Comparison of ENCODE assay signal across 8 cellular contexts in genomic region chr5:127518319-127518621, GRCh38. TPM values are rescaled to one million over a fixed set of nuclear protein-coding genes. Genes with fewer than 3 reads are reported as not detected.
DNase-seq lines count a peak whose midpoint lies in the region; ATAC-seq and TF ChIP-seq lines count a peak whose summit lies in the region.

No MANE protein-coding gene starts in this region.

- H3K36me3 Mint-ChIP-seq in activated CD8-positive, alpha-beta memory T cell treated with anti-CD3 and anti-CD28 coated beads, Interleukin-2, amount 10 ng/mL, durations not matched to agents 7 days and 5 days: peaks cover 34% of the 10 kb centered on the region
- H3K36me3 Mint-ChIP-seq in glutamatergic neuron (ENCODE audit: unreplicated experiment): peaks cover 17% of the 10 kb centered on the region

- H3K4me1 Mint-ChIP-seq in activated CD8-positive, alpha-beta memory T cell treated with anti-CD3 and anti-CD28 coated beads, Interleukin-2, amount 10 ng/mL, durations not matched to agents 7 days and 5 days: peaks cover 20% of the 10 kb centered on the region
- H3K4me1 Mint-ChIP-seq in glutamatergic neuron (ENCODE audit: low read depth, unreplicated experiment): peaks cover 7% of the 10 kb centered on the region

- no peak for DNase-seq in activated CD8-positive, alpha-beta memory T cell treated with anti-CD3 and anti-CD28 coated beads, Interleukin-2, amount 10 ng/mL, durations not matched to agents 7 days and 5 days
- no peak for DNase-seq in activated CD8-positive, alpha-beta memory T cell treated with anti-CD3 and anti-CD28 coated beads, Interleukin-2, amount 50 U/mL, for 4 hours
- DNase-seq in glutamatergic neuron (no peak), NCI-H774 (lab: John Stamatoyannopoulos, UW) (no peak)
- DNase-seq in activated CD8-positive, alpha-beta memory T cell treated with anti-CD3 and anti-CD28 coated beads for 24 hours: no peak

- H3K4me3 Mint-ChIP-seq in activated CD8-positive, alpha-beta memory T cell treated with anti-CD3 and anti-CD28 coated beads, Interleukin-2, amount 10 ng/mL, durations not matched to agents 7 days and 5 days: peak overlapping the region; percentile 82
- H3K4me3 Mint-ChIP-seq in glutamatergic neuron (ENCODE audit: unreplicated experiment): peak overlapping the region; percentile 90

- H3K27me3 Mint-ChIP-seq in activated CD8-positive, alpha-beta memory T cell treated with anti-CD3 and anti-CD28 coated beads, Interleukin-2, amount 10 ng/mL, durations not matched to agents 7 days and 5 days: peaks cover 2% of the 10 kb centered on the region
- no peaks in the 10 kb centered on the region for H3K27me3 Mint-ChIP-seq in glutamatergic neuron (ENCODE audit: unreplicated experiment)

- H3K27ac Mint-ChIP-seq in activated CD8-positive, alpha-beta memory T cell treated with anti-CD3 and anti-CD28 coated beads, Interleukin-2, amount 10 ng/mL, durations not matched to agents 7 days and 5 days: peak overlapping the region; percentile 80
- H3K27ac Mint-ChIP-seq in glutamatergic neuron (ENCODE audit: unreplicated experiment): peak overlapping the region; percentile 81

- CTCF ChIA-PET in activated CD8-positive, alpha-beta memory T cell treated with anti-CD3 and anti-CD28 coated beads, Interleukin-2, amount 10 ng/mL, durations not matched to agents 7 days and 5 days (lab: Charles Lee): no interaction called here

- no peak for ATAC-seq in activated CD8-positive, alpha-beta memory T cell treated with anti-CD3 and anti-CD28 coated beads, Interleukin-2, amount 10 ng/mL, durations not matched to agents 7 days and 5 days
- ATAC-seq in HG03064 (IDR thresholded peaks at IDR 0.05; ENCODE audit: low read depth, unreplicated experiment): peak; percentile 27

- peak overlapping the region; percentile 86 to 100 (median 98) for H3K4me3 ChIP-seq in skin epidermis

- peak overlapping the region; percentile 85 for H3K27ac ChIP-seq in VCaP
- peak overlapping the region; percentile 31 to 95 (median 87) for H3K27ac ChIP-seq in skin epidermis

- peaks cover 7% of the 10 kb centered on the region for H3K9me3 Mint-ChIP-seq in activated CD8-positive, alpha-beta memory T cell treated with anti-CD3 and anti-CD28 coated beads, Interleukin-2, amount 10 ng/mL, durations not matched to agents 7 days and 5 days (ENCODE audit: low read depth)
- peaks cover 13% of the 10 kb centered on the region for H3K9me3 Mint-ChIP-seq in glutamatergic neuron (ENCODE audit: unreplicated experiment)

- TF ChIP-seq CTCF in VCaP (conservative IDR thresholded peaks at IDR 0.05): no peak
- TF ChIP-seq CTCF in glutamatergic neuron (IDR thresholded peaks at IDR 0.05; ENCODE audit: partially characterized antibody, unreplicated experiment): no peak

RNA-seq across cellular contexts. Expression of gene PRRC1, which starts 0.8 kb away (rescaled TPM):
- 10 to 100 TPM; 27.2 to 35.6 TPM for total RNA-seq in activated CD8-positive, alpha-beta memory T cell treated with anti-CD3 and anti-CD28 coated beads, Interleukin-2, amount 10 ng/mL, durations not matched to agents 7 days and 5 days
- total RNA-seq in glutamatergic neuron (ENCODE audit: unreplicated experiment): 57.3 TPM
